14 cellular contexts compared by ENCODE assay signal in genomic region chr4:661856-662761, GRCh38. TPM values are rescaled to one million over a fixed set of nuclear protein-coding genes. Genes with fewer than 3 reads are reported as not detected.
DNase-seq lines count a peak whose midpoint lies in the region; ATAC-seq and TF ChIP-seq lines count a peak whose summit lies in the region.
"Had no signal": no experiment of that assay in that cellular context is flagged by ENCODE, and none has a peak within 500 bp of the region (broad histone marks: within the 10 kb centered on the region; RNA-seq: fewer than 3 reads in every experiment).

No MANE protein-coding gene starts in this region.

- H3K4me1 ChIP-seq in endodermal cell (ENCODE audit: control insufficient read depth, insufficient read depth, low read length) (no peaks in the 10 kb centered on the region), BE2C (no peaks in the 10 kb centered on the region)

- no peaks in the 10 kb centered on the region for H3K36me3 ChIP-seq in endodermal cell (ENCODE audit: control insufficient read depth, insufficient read depth, low read length)
- no peaks in the 10 kb centered on the region for H3K36me3 ChIP-seq in BE2C
- H3K36me3 ChIP-seq: upper lobe of left lung had no signal

- H3K27ac ChIP-seq in endodermal cell (ENCODE audit: low read depth, low read length), result no peak overlapping the region
- H3K27ac ChIP-seq: VCaP had no signal

- H3K9me3 ChIP-seq in endodermal cell (ENCODE audit: control insufficient read depth, low read length), result no peaks in the 10 kb centered on the region
- H3K9me3 ChIP-seq in BE2C, result no peaks in the 10 kb centered on the region
- H3K9me3 ChIP-seq: upper lobe of left lung had no signal

- H3K27me3 Mint-ChIP-seq in WTC11 (ENCODE audit: low read depth) (no peaks in the 10 kb centered on the region; the same call in 1 of the 2 replicates), endodermal cell (ENCODE audit: insufficient read depth) (no peaks in the 10 kb centered on the region)

- H3K4me3 ChIP-seq in endodermal cell (ENCODE audit: low read length), result no peak overlapping the region
- no peak overlapping the region for H3K4me3 ChIP-seq in BE2C (ENCODE audit: low read depth, low read length)

- intact Hi-C loops in sciatic nerve (cut with DNase I), result no loop called here

- H3K27ac Mint-ChIP-seq in WTC11 (no peak overlapping the region), endodermal cell (no peak overlapping the region)

- POLR2A ChIA-PET in WTC11 (lab: Charles Lee), result interaction anchor here (0.6 kb wide), 1 partner anchor 18 kb away, joined by 3 read pairs; no protein-coding TSS in a partner anchor

- 95 to 97% methylated on average over 32 to 44 of the region's 44 CpGs for WGBS in endodermal cell (ENCODE audit: insufficient coverage in 1 of 2, insufficient read length in 1 of 2), 2 experiments

- no peak for TF ChIP-seq CTCF in WTC11 (IDR thresholded peaks at IDR 0.05)
- no peak for TF ChIP-seq CTCF in endodermal cell (conservative IDR thresholded peaks at IDR 0.05)
- no peak for TF ChIP-seq CTCF in BE2C (IDR thresholded peaks at IDR 0.05; ENCODE audit: low read depth, low read length)

- peak; percentile 51 for DNase-seq in activated effector memory CD4-positive, alpha-beta T cell treated with anti-CD3 and anti-CD28 coated beads, Interleukin-2, amount 50 U/mL, for 16 hours
- DNase-seq in activated effector memory CD4-positive, alpha-beta T cell treated with Interleukin-2 at 50 U/mL for 16 hours, result no peak
- no peak for DNase-seq in WTC11 (ENCODE audit: low spot score)
- no peak for DNase-seq in endodermal cell
- peak; percentile 51 for DNase-seq in sciatic nerve (ENCODE audit: low spot score)
- no peak for DNase-seq in BE2C
- DNase-seq: activated gamma-delta T cell treated with Interleukin-2 at 50 U/mL for 16 hours, erythroblast, NCI-H1930, occipital lobe had no signal

- H3K4me1 Mint-ChIP-seq in WTC11, result peaks cover 3% of the 10 kb centered on the region
- H3K4me1 Mint-ChIP-seq in endodermal cell, result no peaks in the 10 kb centered on the region

- CTCF ChIA-PET in WTC11 (lab: Charles Lee), result interaction anchor here (0.6 kb wide), 1 partner anchor 28 kb away, joined by 3 read pairs; no protein-coding TSS in a partner anchor

- H3K27me3 ChIP-seq in endodermal cell (ENCODE audit: control insufficient read depth, insufficient read depth, low read length, poor library complexity, severe bottlenecking) (no peaks in the 10 kb centered on the region), BE2C (no peaks in the 10 kb centered on the region)
- H3K27me3 ChIP-seq: upper lobe of left lung had no signal

- ATAC-seq in WTC11 (no peak), sciatic nerve (no peak), HG02970 (IDR thresholded peaks at IDR 0.05; ENCODE audit: low FRiP score, unreplicated experiment) (no peak), HG03025 (IDR thresholded peaks at IDR 0.05; ENCODE audit: low FRiP score, unreplicated experiment) (no peak)

- peak overlapping the region; percentile 67 for H3K4me3 Mint-ChIP-seq in WTC11
- peak overlapping the region; percentile 66 for H3K4me3 Mint-ChIP-seq in endodermal cell

- H3K36me3 Mint-ChIP-seq in WTC11, result peaks cover 4% of the 10 kb centered on the region
- peaks cover 7% of the 10 kb centered on the region for H3K36me3 Mint-ChIP-seq in endodermal cell (ENCODE audit: low read depth)

- no peak overlapping the region for H3K9ac ChIP-seq in endodermal cell (ENCODE audit: extremely low read depth, low read length, poor library complexity, severe bottlenecking)

- H3K9me3 Mint-ChIP-seq in WTC11 (peaks cover 9% of the 10 kb centered on the region; the same call in 1 of the 2 replicates), endodermal cell (no peaks in the 10 kb centered on the region)

TF ChIP-seq in WTC11, 78 proteins besides CTCF, POLR2A, EP300 and RAD21:
- TF ChIP-seq NR1H2 (CRISPR knock-in tag; IDR thresholded peaks at IDR 0.05), result 0 out of 2 replicates have a peak, but pooled peaks have one; percentile 15
- TF ChIP-seq ZNF425 (CRISPR knock-in tag; conservative IDR thresholded peaks at IDR 0.05), result no peak

RNA-seq across cellular contexts. Expression of gene ATP5ME, which starts 12.0 kb away (rescaled TPM):
- 458 to 478 TPM (median 468 TPM) in 3 replicates for total RNA-seq in WTC11 (2021)
- total RNA-seq in endodermal cell, result 100 to 1,000 TPM; 407 to 456 TPM
- polyA plus RNA-seq in endodermal cell (2013, experiment 1 of 2), result 299 TPM
- polyA plus RNA-seq in endodermal cell (2013, experiment 2 of 2), result 303 TPM
- 174 TPM for total RNA-seq in sciatic nerve
- polyA plus RNA-seq in BE2C (2012; ENCODE audit: insufficient read depth, insufficient read length, low read depth), result 946 TPM

RNA-seq across cellular contexts. Expression of gene MYL5, which starts 12.2 kb away (rescaled TPM):
- 12.1 to 22.2 TPM (median 14.8 TPM) in 3 replicates for total RNA-seq in WTC11 (2021)
- total RNA-seq in endodermal cell, result 10 to 100 TPM; 20.0 to 23.4 TPM
- polyA plus RNA-seq in endodermal cell (2013, experiment 1 of 2), result 8.7 TPM
- polyA plus RNA-seq in endodermal cell (2013, experiment 2 of 2), result 6.1 TPM
- 14.6 TPM for total RNA-seq in sciatic nerve
- 10.4 TPM for polyA plus RNA-seq in BE2C (2012; ENCODE audit: insufficient read depth, insufficient read length, low read depth)

RNA-seq across cellular contexts. Expression of gene SLC49A3, which starts 26.8 kb away (rescaled TPM):
- 5.8 to 6.8 TPM (median 6.7 TPM) in 3 replicates for total RNA-seq in WTC11 (2021)
- total RNA-seq in endodermal cell, result 10 to 100 TPM; 15.1 to 16.4 TPM
- polyA plus RNA-seq in endodermal cell (2013, experiment 1 of 2), result 2.0 TPM
- polyA plus RNA-seq in endodermal cell (2013, experiment 2 of 2), result 1.0 TPM
- total RNA-seq in sciatic nerve, result 11.4 TPM
- polyA plus RNA-seq in BE2C (2012; ENCODE audit: insufficient read depth, insufficient read length, low read depth), result 0.34 TPM

RNA-seq across cellular contexts. Expression of gene PDE6B, which starts 36.7 kb away (rescaled TPM):
- total RNA-seq in WTC11 (2021) (7.1 to 13.1 TPM (median 13.0 TPM) in 3 replicates), endodermal cell (10 to 100 TPM; 12.4 to 14.6 TPM), sciatic nerve (2.5 TPM)
- 5.0 TPM for polyA plus RNA-seq in endodermal cell (2013, experiment 1 of 2)
- polyA plus RNA-seq in endodermal cell (2013, experiment 2 of 2), result 2.4 TPM
- 4.8 TPM for polyA plus RNA-seq in BE2C (2012; ENCODE audit: insufficient read depth, insufficient read length, low read depth)

RNA-seq across cellular contexts. Expression of gene PCGF3, which starts 43.5 kb away (rescaled TPM):
- total RNA-seq in WTC11 (2021) (59.2 to 65.7 TPM (median 62.8 TPM) in 3 replicates), endodermal cell (10 to 100 TPM; 53.1 to 64.0 TPM), sciatic nerve (50.3 TPM)
- 64.4 TPM for polyA plus RNA-seq in endodermal cell (2013, experiment 1 of 2)
- polyA plus RNA-seq in endodermal cell (2013, experiment 2 of 2), result 55.3 TPM
- 45.4 TPM for polyA plus RNA-seq in BE2C (2012; ENCODE audit: insufficient read depth, insufficient read length, low read depth)

Comparison
In these comparisons a context has a peak if more than half of its experiments do, and no peak if none do; other contexts are left out.
1. DNase-seq: peak in activated effector memory CD4-positive, alpha-beta T cell treated with anti-CD3 and anti-CD28 coated beads, Interleukin-2, amount 50 U/mL, for 16 hours (single experiment) and sciatic nerve (single experiment); none in activated effector memory CD4-positive, alpha-beta T cell treated with Interleukin-2 at 50 U/mL for 16 hours (single experiment), WTC11 (single experiment), endodermal cell (single experiment) and BE2C (single experiment).